Comparison of ENCODE assay signal across 11 cellular contexts in the genomic region with DNA sequence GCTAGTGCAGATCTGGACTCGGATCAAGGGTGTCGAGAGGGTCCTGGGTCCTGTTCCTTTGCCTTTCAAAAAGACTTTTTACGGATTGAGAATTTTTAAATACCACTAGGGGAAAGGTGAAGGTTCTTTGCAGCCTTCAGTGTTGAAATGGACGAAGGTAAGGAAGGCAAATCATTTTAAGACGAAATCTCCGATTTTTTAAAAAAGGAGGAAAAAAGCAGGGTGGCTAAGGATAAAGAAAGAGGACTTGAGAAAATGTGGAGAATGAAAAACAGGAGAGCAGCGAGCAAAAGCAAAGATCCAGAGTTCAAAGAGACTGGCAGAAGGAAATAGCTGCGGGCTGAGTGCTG. TPM values are rescaled to one million over a fixed set of nuclear protein-coding genes. Genes with fewer than 3 reads are reported as not detected.
DNase-seq lines count a peak whose midpoint lies in the region; ATAC-seq, FAIRE-seq and TF ChIP-seq lines count a peak whose summit lies in the region.
"Had no signal": no experiment of that assay in that cellular context is flagged by ENCODE, and none has a peak within 500 bp of the region (broad histone marks: within the 10 kb centered on the region; RNA-seq: fewer than 3 reads in every experiment).

No MANE protein-coding gene starts in this region.

- H3K27ac ChIP-seq in SJCRH30: peak overlapping the region; percentile 70
- H3K27ac ChIP-seq in right cardiac atrium (ENCODE audit: low read length): no peak overlapping the region
- no peak overlapping the region for H3K27ac ChIP-seq in rectal smooth muscle tissue (ENCODE audit: low read depth, low read length)

- H3K27me3 ChIP-seq in Caco-2 (replicated peaks; ENCODE audit: control insufficient read depth, insufficient read depth, low read length) (no peaks in the 10 kb centered on the region; the same call in 1 of the 2 replicates), SJCRH30 (no peaks in the 10 kb centered on the region), right cardiac atrium (ENCODE audit: control insufficient read depth, insufficient read depth) (no peaks in the 10 kb centered on the region), rectal smooth muscle tissue (ENCODE audit: control insufficient read depth, insufficient read depth, low read length) (peaks cover 14% of the 10 kb centered on the region)

- no peak overlapping the region for H3K9ac ChIP-seq in rectal smooth muscle tissue (ENCODE audit: low read length)

- BruUV-seq in Caco-2 (replicated peaks; lab: Mats Ljungman, UMichigan): no TSS peak

- ATAC-seq in right cardiac atrium (no peak), GM18520 (IDR thresholded peaks at IDR 0.05; ENCODE audit: unreplicated experiment) (no peak)
- ATAC-seq: natural killer cell had no signal

- no peak for FAIRE-seq in urothelium cell line (lab: Jason Lieb, UNC)

- POLR2A ChIA-PET in Caco-2 (lab: Charles Lee): no interaction called here

- DNase-seq in Caco-2 (no peak), SJCRH30 (no peak), right cardiac atrium (no peak), T-helper 1 cell (no peak), urothelium cell line (ENCODE audit: low spot score) (no peak), mesenteric fat pad (ENCODE audit: low spot score) (no peak)
- DNase-seq: activated CD8-positive, alpha-beta memory T cell treated with anti-CD3 and anti-CD28 coated beads, Interleukin-2, amount 50 U/mL, for 48 hours; natural killer cell had no signal

- no peak overlapping the region for H3K27ac Mint-ChIP-seq in Caco-2 (ENCODE audit: unreplicated experiment)
- H3K27ac Mint-ChIP-seq: natural killer cell had no signal

- H3K36me3 Mint-ChIP-seq in Caco-2 (ENCODE audit: insufficient read depth, unreplicated experiment): no peaks in the 10 kb centered on the region

- H3K4me1 ChIP-seq in Caco-2: peaks cover 14% of the 10 kb centered on the region
- H3K4me1 ChIP-seq in SJCRH30: no peaks in the 10 kb centered on the region; the same call in 1 of the 2 replicates
- no peaks in the 10 kb centered on the region for H3K4me1 ChIP-seq in right cardiac atrium (ENCODE audit: control insufficient read depth, insufficient read depth, low read length)
- H3K4me1 ChIP-seq in rectal smooth muscle tissue (ENCODE audit: control insufficient read depth, insufficient read depth, low read length): peaks cover 6% of the 10 kb centered on the region

- H3K27me3 Mint-ChIP-seq in Caco-2 (ENCODE audit: insufficient read depth, unreplicated experiment): peaks cover 5% of the 10 kb centered on the region

- H3K4me1 Mint-ChIP-seq in Caco-2 (ENCODE audit: low read depth, unreplicated experiment): peaks cover 13% of the 10 kb centered on the region

- H3K4me3 ChIP-seq in Caco-2 (ENCODE audit: low read depth, low read length): peak overlapping the region; percentile 25
- H3K4me3 ChIP-seq in SJCRH30: peak overlapping the region; percentile 64
- H3K4me3 ChIP-seq in right cardiac atrium (ENCODE audit: low read length): peak overlapping the region; percentile 53
- H3K4me3 ChIP-seq in rectal smooth muscle tissue (ENCODE audit: low read length): peak overlapping the region; percentile 65

- WGBS in right cardiac atrium: 2% methylated on average over 8 of the region's 8 CpGs

- CTCF ChIA-PET in Caco-2 (lab: Charles Lee): no interaction called here

- no peaks in the 10 kb centered on the region for H3K9me3 ChIP-seq in Caco-2
- no peaks in the 10 kb centered on the region for H3K9me3 ChIP-seq in SJCRH30 (replicated peaks)
- no peaks in the 10 kb centered on the region for H3K9me3 ChIP-seq in right cardiac atrium (ENCODE audit: control insufficient read depth, low read length)

- H3K4me3 Mint-ChIP-seq in Caco-2 (ENCODE audit: unreplicated experiment): peak overlapping the region; percentile 77
- H3K4me3 Mint-ChIP-seq: natural killer cell had no signal

- intact Hi-C loops in Caco-2 (cut with micrococcal nuclease; ENCODE audit: unreplicated experiment): no loop called here
- intact Hi-C loops in right cardiac atrium (cut with DNase I): no loop called here

- no peaks in the 10 kb centered on the region for H3K9me3 Mint-ChIP-seq in Caco-2 (ENCODE audit: unreplicated experiment)

- no peaks in the 10 kb centered on the region for H3K36me3 ChIP-seq in Caco-2 (ENCODE audit: control insufficient read depth, insufficient read depth, low read length)
- no peaks in the 10 kb centered on the region for H3K36me3 ChIP-seq in SJCRH30
- H3K36me3 ChIP-seq in rectal smooth muscle tissue (ENCODE audit: control insufficient read depth, insufficient read depth, low read length): no peaks in the 10 kb centered on the region

- no peak for TF ChIP-seq CTCF in Caco-2 (IDR thresholded peaks at IDR 0.05; ENCODE audit: insufficient read depth in 1 of 2, low read depth in 1 of 2, low read length in 1 of 2, severe bottlenecking in 1 of 2, unreplicated experiment in 1 of 2)

RNA-seq across cellular contexts. Expression of gene EPHA5, which starts 0.3 kb away (rescaled TPM):
- total RNA-seq in Caco-2 (2022): 0.11 and 0.26 TPM in 2 replicates
- total RNA-seq in SJCRH30 (2014; rRNA removed; shearing (Covaris generic)): 7.8 and 8.7 TPM in 2 replicates
- under 1 TPM; 0.22 to 0.96 (median 0.65) TPM for total RNA-seq in right cardiac atrium
- polyA plus RNA-seq in right cardiac atrium: 0.34 TPM
- total RNA-seq in mesenteric fat pad: not detected
- total RNA-seq: dermis blood vessel endothelial cell, natural killer cell had no signal
